8 cellular contexts compared by ENCODE assay signal in genomic region chr16:67108931-67109406, GRCh38. TPM values are rescaled to one million over a fixed set of nuclear protein-coding genes. Genes with fewer than 3 reads are reported as not detected.
A peak's percentile ranks its signal among the peaks of the same experiment; 100 is the strongest.
DNase-seq lines count a peak whose midpoint lies in the region; ATAC-seq and TF ChIP-seq lines count a peak whose summit lies in the region.

No MANE protein-coding gene starts in this region.

- H3K9me3 Mint-ChIP-seq in activated CD4-positive, alpha-beta T cell treated with anti-CD3 and anti-CD28 coated beads for 36 hours (ENCODE audit: low read depth) = no peaks in the 10 kb centered on the region

- H3K36me3 ChIP-seq in adrenal gland (replicated peaks in 1 of 2) (no peaks in the 10 kb centered on the region), left lung (no peaks in the 10 kb centered on the region), suprapubic skin (no peaks in the 10 kb centered on the region)

- H3K4me3 ChIP-seq in adrenal gland (peak overlapping the region in 2 of 4 donors; percentile 81 to 89), left lung (peak overlapping the region; percentile 97 to 99), suprapubic skin (peak overlapping the region; percentile 96)

- peak overlapping the region; percentile 46 to 88 (median 76) for H3K27ac ChIP-seq in adrenal gland
- H3K27ac ChIP-seq in left lung = peak overlapping the region; percentile 84 to 88
- peak overlapping the region; percentile 82 for H3K27ac ChIP-seq in suprapubic skin

- peaks cover 16 to 26% of the 10 kb centered on the region in 2 donors for H3K4me1 ChIP-seq in adrenal gland (replicated peaks in 1 of 2)
- peaks cover 12 to 58% of the 10 kb centered on the region in 2 donors for H3K4me1 ChIP-seq in left lung
- peaks cover 63% of the 10 kb centered on the region for H3K4me1 ChIP-seq in suprapubic skin

- no peak for TF ChIP-seq CTCF in adrenal gland (IDR thresholded peaks at IDR 0.05)
- no peak for TF ChIP-seq CTCF in left lung (IDR thresholded peaks at IDR 0.05)
- TF ChIP-seq CTCF in suprapubic skin (IDR thresholded peaks at IDR 0.05) = no peak

- peaks cover 21% of the 10 kb centered on the region for H3K4me1 Mint-ChIP-seq in activated CD4-positive, alpha-beta T cell treated with anti-CD3 and anti-CD28 coated beads for 36 hours

- CTCF ChIA-PET in activated CD4-positive, alpha-beta T cell treated with anti-CD3 and anti-CD28 coated beads for 36 hours (lab: Charles Lee) = interaction anchor here (1.2 kb wide), 1 partner anchor 60 kb away, joined by 3 read pairs; no protein-coding TSS in a partner anchor

- DNase-seq in activated CD4-positive, alpha-beta T cell treated with anti-CD3 and anti-CD28 coated beads for 36 hours = no peak
- no peak for DNase-seq in activated CD4-positive, alpha-beta T cell treated with anti-CD3 and anti-CD28 coated beads for 4 hours
- DNase-seq in adrenal gland (peak in 2 of 7 donors; percentile 9 to 25), left lung (peak in 1 of 2 donors; percentile 34), suprapubic skin (ENCODE audit: low spot score in 2 of 2) (no peak), midbrain (lab: John Stamatoyannopoulos, UW) (no peak)
- DNase-seq in effector CD8-positive, alpha-beta T cell (lab: John Stamatoyannopoulos, UW) = no peak

- WGBS in adrenal gland, 4 donors = 73 to 86% (median 77%) methylated on average over 12 to 18 of the region's 18 CpGs
- 66% methylated on average over 16 of the region's 18 CpGs for WGBS in suprapubic skin

- TF ChIP-seq EP300 in suprapubic skin (IDR thresholded peaks at IDR 0.05) = no peak

- no peaks in the 10 kb centered on the region for H3K27me3 Mint-ChIP-seq in activated CD4-positive, alpha-beta T cell treated with anti-CD3 and anti-CD28 coated beads for 36 hours

- peaks cover 7% of the 10 kb centered on the region for H3K36me3 Mint-ChIP-seq in activated CD4-positive, alpha-beta T cell treated with anti-CD3 and anti-CD28 coated beads for 36 hours (ENCODE audit: low read depth)

- H3K9me3 ChIP-seq in adrenal gland (replicated peaks in 1 of 3) (no peaks in the 10 kb centered on the region), left lung (no peaks in the 10 kb centered on the region), suprapubic skin (no peaks in the 10 kb centered on the region)

- peak overlapping the region; percentile 94 for H3K4me3 Mint-ChIP-seq in activated CD4-positive, alpha-beta T cell treated with anti-CD3 and anti-CD28 coated beads for 36 hours

- no peak for ATAC-seq in activated CD4-positive, alpha-beta T cell treated with anti-CD3 and anti-CD28 coated beads for 36 hours
- no peak for ATAC-seq in left lung
- ATAC-seq in HG03139 (IDR thresholded peaks at IDR 0.05; ENCODE audit: unreplicated experiment) = no peak

- TF ChIP-seq POLR2A in adrenal gland (IDR thresholded peaks at IDR 0.05) = no peak
- TF ChIP-seq POLR2A in suprapubic skin (IDR thresholded peaks at IDR 0.05) = no peak

- POLR2A ChIA-PET in activated CD4-positive, alpha-beta T cell treated with anti-CD3 and anti-CD28 coated beads for 36 hours (lab: Charles Lee) = no interaction called here

- intact Hi-C loops in activated CD4-positive, alpha-beta T cell treated with anti-CD3 and anti-CD28 coated beads for 36 hours (cut with DNase I, micrococcal nuclease) = loop anchor here (1.0 to 5.0 kb wide), 8 partner anchors 48 to 202 kb away; partner anchors contain the start of genes CBFB (in 1 of the 2), FBXL8 (in 1 of the 2), MATCAP1 (in 1 of the 2) and TMEM208 (in 1 of the 2)
- intact Hi-C loops in adrenal gland (cut with DNase I) (loop anchor here in 1 of 2 donors (5.0 kb wide), 1 partner anchor 48 kb away; the partner anchor contains the start of genes FBXL8 and TRADD), left lung (cut with DNase I) (no loop called here)

- H3K27me3 ChIP-seq in adrenal gland = no peaks in the 10 kb centered on the region
- no peaks in the 10 kb centered on the region for H3K27me3 ChIP-seq in left lung
- no peaks in the 10 kb centered on the region for H3K27me3 ChIP-seq in suprapubic skin

- H3K27ac Mint-ChIP-seq in activated CD4-positive, alpha-beta T cell treated with anti-CD3 and anti-CD28 coated beads for 36 hours = peak overlapping the region; percentile 85

RNA-seq across cellular contexts. Expression of gene PHAF1, which starts 0.8 kb away (rescaled TPM):
- total RNA-seq in activated CD4-positive, alpha-beta T cell treated with anti-CD3 and anti-CD28 coated beads for 36 hours = 10 to 100 TPM; 12.7 to 14.0 TPM
- total RNA-seq in adrenal gland = 10 to 100 TPM; 12.6 to 27.4 (median 14.5) TPM
- polyA plus RNA-seq in adrenal gland = 10 to 100 TPM in 2 of 3 donors, 1 to 10 TPM in 1; 9.0 to 13.7 (median 10.4) TPM
- 10 to 100 TPM; 12.3 to 21.7 TPM for total RNA-seq in left lung
- total RNA-seq in suprapubic skin = 10 to 100 TPM; 44.0 to 60.9 (median 53.1) TPM

RNA-seq across cellular contexts. Expression of gene B3GNT9, which starts 41.8 kb away (rescaled TPM):
- 1 to 10 TPM; 2.3 to 3.0 TPM for total RNA-seq in activated CD4-positive, alpha-beta T cell treated with anti-CD3 and anti-CD28 coated beads for 36 hours
- total RNA-seq in adrenal gland (10 to 100 TPM; 13.4 to 52.1 (median 29.2) TPM), left lung (10 to 100 TPM; 18.6 to 29.4 TPM), suprapubic skin (1 to 10 TPM; 7.5 to 9.7 (median 9.0) TPM)
- 10 to 100 TPM in 2 of 3 donors, 1 to 10 TPM in 1; 6.4 to 15.0 (median 11.9) TPM for polyA plus RNA-seq in adrenal gland

RNA-seq across cellular contexts. Expression of gene TRADD, which starts 50.7 kb away (rescaled TPM):
- 10 to 100 TPM; 22.0 to 34.0 TPM for total RNA-seq in activated CD4-positive, alpha-beta T cell treated with anti-CD3 and anti-CD28 coated beads for 36 hours
- 10 to 100 TPM; 15.6 to 62.7 (median 34.2) TPM for total RNA-seq in adrenal gland
- polyA plus RNA-seq in adrenal gland = 10 to 100 TPM in 2 of 3 donors, 1 to 10 TPM in 1; 4.1 to 30.5 (median 19.6) TPM
- 10 to 100 TPM; 25.1 to 25.5 TPM for total RNA-seq in left lung
- 10 to 100 TPM; 25.9 to 34.4 (median 28.7) TPM for total RNA-seq in suprapubic skin

RNA-seq across cellular contexts. Expression of gene FBXL8, which starts 50.8 kb away (rescaled TPM):
- total RNA-seq in activated CD4-positive, alpha-beta T cell treated with anti-CD3 and anti-CD28 coated beads for 36 hours = 10 to 100 TPM; 15.5 to 21.0 TPM
- 10 to 100 TPM in 7 of 8 donors, 1 to 10 TPM in 1; 3.6 to 58.3 (median 38.8) TPM for total RNA-seq in adrenal gland
- 10 to 100 TPM in 2 of 3 donors, 1 to 10 TPM in 1; 1.4 to 63.0 (median 27.3) TPM for polyA plus RNA-seq in adrenal gland
- 10 to 100 TPM; 22.1 to 22.9 TPM for total RNA-seq in left lung
- 100 to 1,000 TPM in 1 of 4 donors, 10 to 100 TPM in 3; 45.0 to 134 (median 58.8) TPM for total RNA-seq in suprapubic skin

RNA-seq across cellular contexts. Expression of gene HSF4, which starts 55.6 kb away (rescaled TPM):
- 10 to 100 TPM; 15.7 to 20.7 TPM for total RNA-seq in activated CD4-positive, alpha-beta T cell treated with anti-CD3 and anti-CD28 coated beads for 36 hours
- 100 to 1,000 TPM in 2 of 8 donors, 10 to 100 TPM in 6; 11.1 to 163 (median 49.4) TPM for total RNA-seq in adrenal gland
- polyA plus RNA-seq in adrenal gland = 100 to 1,000 TPM in 2 of 3 donors, 1 to 10 TPM in 1; 5.9 to 700 (median 234) TPM
- 10 to 100 TPM; 28.1 to 38.2 TPM for total RNA-seq in left lung
- 100 to 1,000 TPM in 2 of 4 donors, 10 to 100 TPM in 2; 56.5 to 351 (median 102) TPM for total RNA-seq in suprapubic skin

Comparison
In these comparisons a context has a peak if more than half of its experiments do, and no peak if none do; other contexts are left out.
1. intact Hi-C loops: an anchor here in activated CD4-positive, alpha-beta T cell treated with anti-CD3 and anti-CD28 coated beads for 36 hours (1.0 to 5.0 kb wide); none called in left lung.